In the genomic region with DNA sequence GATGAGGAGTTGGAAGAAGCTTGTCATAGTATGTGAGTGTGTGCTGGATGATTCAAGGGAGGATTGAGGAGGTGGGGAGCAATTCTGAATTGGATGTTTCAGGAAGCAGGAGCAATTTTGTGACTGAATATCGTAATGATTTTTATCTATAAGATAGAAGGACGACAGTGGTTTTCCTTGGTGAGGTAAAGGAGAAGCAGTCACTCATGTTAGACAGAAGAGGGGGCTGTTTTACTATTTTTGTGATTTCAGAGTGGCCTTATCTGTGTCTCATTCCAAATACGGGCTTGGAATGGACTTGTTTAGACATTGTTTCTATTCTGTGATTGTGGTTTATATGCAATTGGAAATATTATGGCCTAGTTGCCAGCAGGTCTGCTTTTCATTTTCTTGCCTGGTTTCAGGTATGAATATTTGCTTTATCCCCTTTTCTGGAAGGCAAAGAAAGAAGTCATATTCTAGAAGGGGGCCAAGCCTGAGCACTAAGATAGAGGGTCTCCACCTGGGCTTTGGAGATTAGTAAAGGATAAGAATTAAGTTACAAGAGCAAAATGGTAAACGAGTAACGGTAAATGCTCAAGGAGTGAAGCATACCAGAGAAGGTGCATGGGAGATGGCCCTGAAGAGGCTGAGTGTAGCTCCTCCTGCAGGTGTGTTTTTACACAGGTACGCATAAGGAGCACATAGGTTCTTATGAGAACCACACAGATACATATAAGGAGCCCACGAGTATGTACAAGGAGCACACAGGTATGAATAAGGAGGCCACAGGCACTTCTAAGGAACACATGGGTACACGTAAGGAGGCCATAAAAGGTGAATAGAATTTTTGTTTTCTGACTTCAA, we compare ENCODE assay signal across 9 cellular contexts.
DNase-seq lines count a peak whose midpoint lies in the region; ATAC-seq and TF ChIP-seq lines count a peak whose summit lies in the region.
"Had no signal": no experiment of that assay in that cellular context is flagged by ENCODE, and none has a peak within 500 bp of the region (broad histone marks: within the 10 kb centered on the region; RNA-seq: fewer than 3 reads in every experiment).

No MANE protein-coding gene starts in this region.

- no peak overlapping the region for H3K27ac Mint-ChIP-seq in stimulated activated effector memory CD8-positive, alpha-beta T cell treated with anti-CD3 and anti-CD28 coated beads, Interleukin-12 subunit alpha, Interleukin-12 subunit beta, amount 100 ng/mL, for 72 hours

- no peak overlapping the region for H3K4me3 ChIP-seq in PC-3 (ENCODE audit: low read length)
- H3K4me3 ChIP-seq: SJSA1 had no signal

- CTCF ChIA-PET in PC-3 (lab: Charles Lee): interaction anchor here (0.5 kb wide), 1 partner anchor 155 kb away, joined by 3 read pairs; no protein-coding TSS in a partner anchor

- H3K27me3 ChIP-seq in PC-3 (ENCODE audit: low read length): no peaks in the 10 kb centered on the region
- H3K27me3 ChIP-seq: SJSA1 had no signal

- H3K9me3 Mint-ChIP-seq in stimulated activated effector memory CD8-positive, alpha-beta T cell treated with anti-CD3 and anti-CD28 coated beads, Interleukin-12 subunit alpha, Interleukin-12 subunit beta, amount 100 ng/mL, for 72 hours: no peaks in the 10 kb centered on the region

- no peak for TF ChIP-seq EP300 in Ishikawa (IDR thresholded peaks at IDR 0.05; ENCODE audit: borderline replicate concordance)

- no peak overlapping the region for H3K9ac ChIP-seq in PC-3 (ENCODE audit: low read length)

- H3K9me3 ChIP-seq in PC-3 (ENCODE audit: low read length): no peaks in the 10 kb centered on the region
- H3K9me3 ChIP-seq: SJSA1 had no signal

- H3K79me2 ChIP-seq in PC-3 (ENCODE audit: low read length): no peaks in the 10 kb centered on the region

- H2AFZ ChIP-seq in PC-3 (ENCODE audit: low read length): peak overlapping the region; percentile 6; the same call in 1 of the 2 replicates

- BruUV-seq in PC-3 (replicated peaks; lab: Mats Ljungman, UMichigan): no TSS peak

- H4K20me1 ChIP-seq in PC-3 (ENCODE audit: low read length): no peaks in the 10 kb centered on the region

- H3K36me3 ChIP-seq in PC-3 (ENCODE audit: low read depth, low read length): no peaks in the 10 kb centered on the region
- H3K36me3 ChIP-seq: SJSA1 had no signal

- peaks cover 8% of the 10 kb centered on the region for H3K4me1 Mint-ChIP-seq in stimulated activated effector memory CD8-positive, alpha-beta T cell treated with anti-CD3 and anti-CD28 coated beads, Interleukin-12 subunit alpha, Interleukin-12 subunit beta, amount 100 ng/mL, for 72 hours

- no peaks in the 10 kb centered on the region for H3K36me3 Mint-ChIP-seq in stimulated activated effector memory CD8-positive, alpha-beta T cell treated with anti-CD3 and anti-CD28 coated beads, Interleukin-12 subunit alpha, Interleukin-12 subunit beta, amount 100 ng/mL, for 72 hours

- ATAC-seq in PC-3: peak; percentile 97
- peak; percentile 47 for ATAC-seq in esophagus mucosa
- peak; percentile 37 for ATAC-seq in stimulated activated effector memory CD8-positive, alpha-beta T cell treated with anti-CD3 and anti-CD28 coated beads, Interleukin-12 subunit alpha, Interleukin-12 subunit beta, amount 100 ng/mL, for 72 hours
- ATAC-seq in HG03025 (IDR thresholded peaks at IDR 0.05; ENCODE audit: low FRiP score, unreplicated experiment): no peak
- ATAC-seq in HG03108 (IDR thresholded peaks at IDR 0.05; ENCODE audit: unreplicated experiment): no peak

- TF ChIP-seq RAD21 in Ishikawa (IDR thresholded peaks at IDR 0.05; ENCODE audit: low read depth): peak; percentile 60

- POLR2A ChIA-PET in PC-3 (lab: Charles Lee; ENCODE audit: unreplicated experiment): no interaction called here

- intact Hi-C loops in PC-3 (cut with micrococcal nuclease): loop anchor here (2.0 to 5.0 kb wide), 4 partner anchors 155 to 1141 kb away; no protein-coding TSS in a partner anchor

- H3K4me1 ChIP-seq in PC-3 (ENCODE audit: insufficient read depth, low read length): no peaks in the 10 kb centered on the region
- H3K4me1 ChIP-seq: SJSA1 had no signal

- H3K4me2 ChIP-seq in PC-3 (ENCODE audit: low read length): peak overlapping the region; percentile 13; the same call in 1 of the 2 replicates

- no peak overlapping the region for H3K4me3 Mint-ChIP-seq in stimulated activated effector memory CD8-positive, alpha-beta T cell treated with anti-CD3 and anti-CD28 coated beads, Interleukin-12 subunit alpha, Interleukin-12 subunit beta, amount 100 ng/mL, for 72 hours

- no peaks in the 10 kb centered on the region for H3F3A ChIP-seq in PC-3 (ENCODE audit: low read length, unreplicated experiment)

- no peaks in the 10 kb centered on the region for H3K9me2 ChIP-seq in PC-3 (replicated peaks; ENCODE audit: low read length)

- TF ChIP-seq CTCF in PC-3 (conservative IDR thresholded peaks at IDR 0.05; ENCODE audit: low read depth, low read length): peak; percentile 70

- DNase-seq in DMS79 (lab: John Stamatoyannopoulos, UW) (peak; percentile 10), PC-3 (peak; percentile 67)
- DNase-seq in stimulated activated effector memory CD8-positive, alpha-beta T cell treated with anti-CD3 and anti-CD28 coated beads, Interleukin-12 subunit alpha, Interleukin-12 subunit beta, amount 100 ng/mL, for 72 hours (ENCODE audit: low spot score in 2 of 2): no peak
- DNase-seq in effector CD4-positive, alpha-beta T cell: no peak

- no peak overlapping the region for H3K27ac ChIP-seq in PC-3 (ENCODE audit: low read length)
- H3K27ac ChIP-seq: SJSA1 had no signal

TF ChIP-seq in Ishikawa, 13 proteins besides CTCF, POLR2A, EP300 and RAD21:
- no peak for TF ChIP-seq FOXM1 (IDR thresholded peaks at IDR 0.05; ENCODE audit: borderline replicate concordance, low read depth)
- TF ChIP-seq, protein P1, sequence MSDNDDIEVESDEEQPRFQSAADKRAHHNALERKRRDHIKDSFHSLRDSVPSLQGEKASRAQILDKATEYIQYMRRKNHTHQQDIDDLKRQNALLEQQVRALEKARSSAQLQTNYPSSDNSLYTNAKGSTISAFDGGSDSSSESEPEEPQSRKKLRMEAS (IDR thresholded peaks at IDR 0.05): no peak
- TF ChIP-seq ZBTB7A (IDR thresholded peaks at IDR 0.05; ENCODE audit: low read depth): no peak
- no peak for TF ChIP-seq TCF12 (IDR thresholded peaks at IDR 0.05; ENCODE audit: low read depth)
- TF ChIP-seq YY1 (IDR thresholded peaks at IDR 0.05; ENCODE audit: low read depth): no peak
- TF ChIP-seq, protein P2, sequence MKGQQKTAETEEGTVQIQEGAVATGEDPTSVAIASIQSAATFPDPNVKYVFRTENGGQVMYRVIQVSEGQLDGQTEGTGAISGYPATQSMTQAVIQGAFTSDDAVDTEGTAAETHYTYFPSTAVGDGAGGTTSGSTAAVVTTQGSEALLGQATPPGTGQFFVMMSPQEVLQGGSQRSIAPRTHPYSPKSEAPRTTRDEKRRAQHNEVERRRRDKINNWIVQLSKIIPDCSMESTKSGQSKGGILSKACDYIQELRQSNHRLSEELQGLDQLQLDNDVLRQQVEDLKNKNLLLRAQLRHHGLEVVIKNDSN (IDR thresholded peaks at IDR 0.05): no peak
- TF ChIP-seq TAF1 (IDR thresholded peaks at IDR 0.05; ENCODE audit: low read depth): no peak
- no peak for TF ChIP-seq CEBPB (IDR thresholded peaks at IDR 0.05)
- TF ChIP-seq NFIC (IDR thresholded peaks at IDR 0.05): no peak
- TF ChIP-seq CREB1 (IDR thresholded peaks at IDR 0.05; ENCODE audit: low read depth): no peak
- TF ChIP-seq, protein P3, sequence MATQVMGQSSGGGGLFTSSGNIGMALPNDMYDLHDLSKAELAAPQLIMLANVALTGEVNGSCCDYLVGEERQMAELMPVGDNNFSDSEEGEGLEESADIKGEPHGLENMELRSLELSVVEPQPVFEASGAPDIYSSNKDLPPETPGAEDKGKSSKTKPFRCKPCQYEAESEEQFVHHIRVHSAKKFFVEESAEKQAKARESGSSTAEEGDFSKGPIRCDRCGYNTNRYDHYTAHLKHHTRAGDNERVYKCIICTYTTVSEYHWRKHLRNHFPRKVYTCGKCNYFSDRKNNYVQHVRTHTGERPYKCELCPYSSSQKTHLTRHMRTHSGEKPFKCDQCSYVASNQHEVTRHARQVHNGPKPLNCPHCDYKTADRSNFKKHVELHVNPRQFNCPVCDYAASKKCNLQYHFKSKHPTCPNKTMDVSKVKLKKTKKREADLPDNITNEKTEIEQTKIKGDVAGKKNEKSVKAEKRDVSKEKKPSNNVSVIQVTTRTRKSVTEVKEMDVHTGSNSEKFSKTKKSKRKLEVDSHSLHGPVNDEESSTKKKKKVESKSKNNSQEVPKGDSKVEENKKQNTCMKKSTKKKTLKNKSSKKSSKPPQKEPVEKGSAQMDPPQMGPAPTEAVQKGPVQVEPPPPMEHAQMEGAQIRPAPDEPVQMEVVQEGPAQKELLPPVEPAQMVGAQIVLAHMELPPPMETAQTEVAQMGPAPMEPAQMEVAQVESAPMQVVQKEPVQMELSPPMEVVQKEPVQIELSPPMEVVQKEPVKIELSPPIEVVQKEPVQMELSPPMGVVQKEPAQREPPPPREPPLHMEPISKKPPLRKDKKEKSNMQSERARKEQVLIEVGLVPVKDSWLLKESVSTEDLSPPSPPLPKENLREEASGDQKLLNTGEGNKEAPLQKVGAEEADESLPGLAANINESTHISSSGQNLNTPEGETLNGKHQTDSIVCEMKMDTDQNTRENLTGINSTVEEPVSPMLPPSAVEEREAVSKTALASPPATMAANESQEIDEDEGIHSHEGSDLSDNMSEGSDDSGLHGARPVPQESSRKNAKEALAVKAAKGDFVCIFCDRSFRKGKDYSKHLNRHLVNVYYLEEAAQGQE (IDR thresholded peaks at IDR 0.05; ENCODE audit: low read depth): no peak
- no peak for TF ChIP-seq EGR1 (IDR thresholded peaks at IDR 0.05)
- no peak for TF ChIP-seq TEAD4 (IDR thresholded peaks at IDR 0.05)

Comparison
In these comparisons a context has a peak if more than half of its experiments do, and no peak if none do; other contexts are left out.
1. DNase-seq: peak in DMS79 (single experiment) and PC-3 (single experiment); none in stimulated activated effector memory CD8-positive, alpha-beta T cell treated with anti-CD3 and anti-CD28 coated beads, Interleukin-12 subunit alpha, Interleukin-12 subunit beta, amount 100 ng/mL, for 72 hours (0 of 2) and effector CD4-positive, alpha-beta T cell (single experiment).
2. ATAC-seq: peak in PC-3 (single experiment), esophagus mucosa (single experiment) and stimulated activated effector memory CD8-positive, alpha-beta T cell treated with anti-CD3 and anti-CD28 coated beads, Interleukin-12 subunit alpha, Interleukin-12 subunit beta, amount 100 ng/mL, for 72 hours (single experiment); none in HG03025 (single experiment) and HG03108 (single experiment).